18 cellular contexts compared by ENCODE assay signal in genomic region chr14:74670726-74671125, GRCh38. TPM values are rescaled to one million over a fixed set of nuclear protein-coding genes. Genes with fewer than 3 reads are reported as not detected.
DNase-seq lines count a peak whose midpoint lies in the region; ATAC-seq and TF ChIP-seq lines count a peak whose summit lies in the region.
"Had no signal": no experiment of that assay in that cellular context is flagged by ENCODE, and none has a peak within 500 bp of the region (broad histone marks: within the 10 kb centered on the region; RNA-seq: fewer than 3 reads in every experiment).

No MANE protein-coding gene starts in this region.

- ATAC-seq in omental fat pad (ENCODE audit: low FRiP score) (peak; percentile 46), HG02970 (IDR thresholded peaks at IDR 0.05; ENCODE audit: low FRiP score, unreplicated experiment) (no peak), HG03469 (IDR thresholded peaks at IDR 0.05; ENCODE audit: unreplicated experiment) (no peak), HG02610 (IDR thresholded peaks at IDR 0.05; ENCODE audit: unreplicated experiment) (no peak)
- ATAC-seq: stimulated activated memory B cell treated with anti-CD40 and anti-IgM and Interleukin-4, amounts not matched to agents 10 μg/mL and 1 μg/mL and 100 μg/mL, for 72 hours had no signal

- TF ChIP-seq CTCF in choroid plexus epithelial cell (conservative IDR thresholded peaks at IDR 0.05; ENCODE audit: low read depth, low read length) (no peak), omental fat pad (IDR thresholded peaks at IDR 0.05) (no peak)

- DNase-seq in AG20443 (ENCODE audit: low spot score) (peak; percentile 30), NCI-H226 (peak; percentile 45), choroid plexus epithelial cell (ENCODE audit: low read depth) (peak; percentile 56), omental fat pad (ENCODE audit: low spot score) (no peak)
- DNase-seq in activated CD8-positive, alpha-beta memory T cell treated with anti-CD3 and anti-CD28 coated beads, Interleukin-2, amount 50 U/mL, for 4 hours = no peak
- DNase-seq: activated CD4-positive, alpha-beta T cell treated with anti-CD3 and anti-CD28 coated beads for 1 hour; activated effector memory CD4-positive, alpha-beta T cell treated with anti-CD3 and anti-CD28 coated beads, Interleukin-2, amount 50 U/mL, for 16 hours; anterior cingulate cortex; COR-L47; MV-4-11; NCI-H2081 treated with DMSO at 0.1 percent for 48 hours; NCI-H524 treated with DMSO at 0.1 percent for 48 hours; posterior cingulate gyrus; T-helper 9 cell had no signal

- H3K4me3 ChIP-seq in choroid plexus epithelial cell (ENCODE audit: low read depth, low read length) = no peak overlapping the region

RNA-seq across cellular contexts. Expression of gene AREL1, which starts 42.2 kb away (rescaled TPM):
- total RNA-seq in omental fat pad = 10 to 100 TPM; 18.4 to 33.5 (median 26.8) TPM

RNA-seq across cellular contexts. Expression of gene FCF1, which starts 42.2 kb away (rescaled TPM):
- 10 to 100 TPM; 21.7 to 34.2 (median 27.1) TPM for total RNA-seq in omental fat pad

RNA-seq across cellular contexts. Expression of gene LTBP2, which starts 58.7 kb away (rescaled TPM):
- total RNA-seq in omental fat pad = 100 to 1,000 TPM in 1 of 4 donors, 10 to 100 TPM in 3; 31.6 to 104 (median 72.3) TPM

Comparison
In these comparisons a context has a peak if more than half of its experiments do, and no peak if none do; other contexts are left out.
1. DNase-seq: peak in AG20443 (single experiment), NCI-H226 (single experiment) and choroid plexus epithelial cell (single experiment); none in omental fat pad (single experiment) and activated CD8-positive, alpha-beta memory T cell treated with anti-CD3 and anti-CD28 coated beads, Interleukin-2, amount 50 U/mL, for 4 hours (single experiment).